In the genomic region with DNA sequence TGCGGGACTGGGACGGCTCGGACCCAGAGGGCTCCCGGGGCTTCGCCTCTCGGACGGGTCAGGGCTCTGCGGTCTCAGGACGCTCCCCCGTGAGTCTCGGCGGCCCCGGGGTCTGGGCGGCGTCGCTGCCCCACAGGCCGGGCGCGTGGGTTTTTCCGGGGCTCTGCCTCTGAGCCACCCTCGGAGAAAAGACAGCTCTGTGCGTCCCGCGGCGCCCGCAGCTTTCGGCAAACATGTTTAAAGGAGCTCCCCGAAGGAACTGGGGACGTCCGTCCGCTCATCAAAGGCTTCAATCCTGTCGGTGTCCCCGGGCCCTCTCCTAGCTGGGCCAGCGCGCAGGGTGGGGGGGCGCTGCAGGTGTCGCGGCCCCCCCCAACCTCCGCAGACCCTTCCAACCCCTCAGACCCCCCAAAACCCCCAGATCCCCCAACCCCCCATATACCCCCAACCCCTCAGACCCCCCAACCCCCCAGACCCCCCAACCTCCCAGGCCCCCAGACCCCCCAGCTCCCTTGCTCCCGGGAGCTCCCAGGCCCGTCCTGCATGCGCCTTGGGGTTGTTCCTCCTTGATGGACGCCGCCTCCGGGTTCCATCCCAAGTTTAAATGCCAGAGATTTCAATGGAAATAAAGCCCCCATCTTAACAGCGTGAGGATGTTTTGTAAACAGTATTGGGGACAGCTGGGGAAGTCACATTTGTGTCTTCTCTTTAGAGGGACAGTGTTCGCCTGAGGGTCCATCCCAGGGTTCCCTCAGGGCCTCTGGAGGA, we compare ENCODE assay signal across 9 cellular contexts. TPM values are rescaled to one million over a fixed set of nuclear protein-coding genes. Genes with fewer than 3 reads are reported as not detected.
DNase-seq lines count a peak whose midpoint lies in the region; ATAC-seq and TF ChIP-seq lines count a peak whose summit lies in the region.
"Had no signal": no experiment of that assay in that cellular context is flagged by ENCODE, and none has a peak within 500 bp of the region (broad histone marks: within the 10 kb centered on the region; RNA-seq: fewer than 3 reads in every experiment).

No MANE protein-coding gene starts in this region.

- no peak for TF ChIP-seq POLR2A in prostate gland (IDR thresholded peaks at IDR 0.05)

- WGBS in prostate gland: 13% methylated on average over 37 of the region's 47 CpGs

- H3K4me3 ChIP-seq in AG10803 (ENCODE audit: low read length) (peak overlapping the region; percentile 55), fibroblast of the aortic adventitia (ENCODE audit: low read depth, low read length) (peak overlapping the region; percentile 66), prostate gland (peak overlapping the region; percentile 94 to 99)

- no peak overlapping the region for H3K27ac ChIP-seq in prostate gland

- DNase-seq in AG10803 (ENCODE audit: low read depth) (no peak), fibroblast of the aortic adventitia (ENCODE audit: low read depth) (no peak), prostate gland (ENCODE audit: low spot score) (no peak), NCI-H1048 (lab: John Stamatoyannopoulos, UW) (no peak), superior temporal gyrus (ENCODE audit: extremely low spot score) (no peak)
- peak; percentile 47 for DNase-seq in activated CD8-positive, alpha-beta memory T cell treated with anti-CD3 and anti-CD28 coated beads, Interleukin-2, amount 50 U/mL, for 4 hours

- TF ChIP-seq CTCF in AG10803 (conservative IDR thresholded peaks at IDR 0.05; ENCODE audit: low read length): no peak
- TF ChIP-seq CTCF in fibroblast of the aortic adventitia (IDR thresholded peaks at IDR 0.05; ENCODE audit: insufficient read depth, low read length): no peak
- TF ChIP-seq CTCF in prostate gland (IDR thresholded peaks at IDR 0.05): no peak

- no peaks in the 10 kb centered on the region for H3K27me3 ChIP-seq in prostate gland (replicated peaks; ENCODE audit: insufficient read depth)

- H3K4me1 ChIP-seq in prostate gland (replicated peaks): no peaks in the 10 kb centered on the region

- ATAC-seq in HG02588 (IDR thresholded peaks at IDR 0.05; ENCODE audit: unreplicated experiment): peak; percentile 10
- no peak for ATAC-seq in HG03432 (IDR thresholded peaks at IDR 0.05; ENCODE audit: unreplicated experiment)

- H3K9me3 ChIP-seq in prostate gland: no peaks in the 10 kb centered on the region

- H3K36me3 ChIP-seq in prostate gland: no peaks in the 10 kb centered on the region

- intact Hi-C loops in prostate gland (cut with DNase I): no loop called here

RNA-seq across cellular contexts. Expression of a gene that starts 1.0 kb away (rescaled TPM):
- 6.1 and 7.7 TPM in 2 replicates for total RNA-seq in fibroblast of the aortic adventitia (ENCODE audit: low replicate concordance)
- total RNA-seq in prostate gland: 10 to 100 TPM; 20.0 to 26.4 TPM

RNA-seq across cellular contexts. Expression of a gene that starts 42.8 kb away (rescaled TPM):
- total RNA-seq in fibroblast of the aortic adventitia (ENCODE audit: low replicate concordance) (not detected in 2 replicates), prostate gland (1 to 10 TPM; 1.4 to 1.8 TPM)

RNA-seq across cellular contexts. Expression of a gene that starts 56.8 kb away (rescaled TPM):
- total RNA-seq in fibroblast of the aortic adventitia (ENCODE audit: low replicate concordance) (not detected in 2 replicates), prostate gland (1 to 10 TPM in 1 of 2 donors, under 1 TPM in 1; 0.77 to 7.3 TPM)
- total RNA-seq: myocyte had no signal
